In genomic region chr10:102502029-102502336, GRCh38 we compare ENCODE assay signal across 8 cellular contexts. TPM values are rescaled to one million over a fixed set of nuclear protein-coding genes. Genes with fewer than 3 reads are reported as not detected.
A peak's percentile ranks its signal among the peaks of the same experiment; 100 is the strongest.
DNase-seq lines count a peak whose midpoint lies in the region; ATAC-seq, FAIRE-seq and TF ChIP-seq lines count a peak whose summit lies in the region.

No MANE protein-coding gene starts in this region.

- peaks cover 7% of the 10 kb centered on the region for H3K4me1 ChIP-seq in astrocyte (ENCODE audit: insufficient read depth, low read length)
- H3K4me1 ChIP-seq in right cardiac atrium (ENCODE audit: control insufficient read depth, insufficient read depth, low read length): peaks cover 6% of the 10 kb centered on the region
- peaks cover 50% of the 10 kb centered on the region for H3K4me1 ChIP-seq in psoas muscle

- peak overlapping the region; percentile 100 for H3K4me2 ChIP-seq in astrocyte (ENCODE audit: low read length)

- peaks cover 72% of the 10 kb centered on the region for H3K79me2 ChIP-seq in astrocyte (ENCODE audit: insufficient read depth, low read length)

- under 1% methylated on average over 19 of the region's 19 CpGs for WGBS in right cardiac atrium
- WGBS in psoas muscle, 3 donors: 0 to 1% (median 0%) methylated on average over 19 of the region's 19 CpGs

- no peak overlapping the region for H3K27ac Mint-ChIP-seq in T-helper 17 cell
- H3K27ac Mint-ChIP-seq in astrocyte (ENCODE audit: unreplicated experiment): no peak overlapping the region

- TF ChIP-seq CTCF in astrocyte (IDR thresholded peaks at IDR 0.05; ENCODE audit: insufficient read depth, low read depth, low read length): no peak
- TF ChIP-seq CTCF in psoas muscle (IDR thresholded peaks at IDR 0.05): no peak

- peak overlapping the region; percentile 97 for H3K4me3 ChIP-seq in astrocyte (ENCODE audit: insufficient read depth, low read depth, low read length)
- peak overlapping the region; percentile 82 for H3K4me3 ChIP-seq in right cardiac atrium (ENCODE audit: low read length)
- peak overlapping the region; percentile 94 for H3K4me3 ChIP-seq in psoas muscle

- H3K9me3 ChIP-seq in T-helper 17 cell (ENCODE audit: control insufficient read depth, low read length, poor library complexity, severe bottlenecking) (no peaks in the 10 kb centered on the region), astrocyte (ENCODE audit: insufficient read depth, low read depth, low read length) (no peaks in the 10 kb centered on the region), right cardiac atrium (ENCODE audit: control insufficient read depth, low read length) (no peaks in the 10 kb centered on the region), psoas muscle (no peaks in the 10 kb centered on the region)

- peak; percentile 69 for ATAC-seq in GM18499 (IDR thresholded peaks at IDR 0.05; ENCODE audit: insufficient read depth, unreplicated experiment)
- peak; percentile 68 for ATAC-seq in HG02938 (IDR thresholded peaks at IDR 0.05; ENCODE audit: unreplicated experiment)
- peak; percentile 77 for ATAC-seq in T-helper 17 cell
- ATAC-seq in right cardiac atrium: peak; percentile 91
- ATAC-seq in psoas muscle: peak; percentile 82 to 84 (median 82)

- H3K36me3 ChIP-seq in astrocyte (ENCODE audit: insufficient read depth, low read length) (no peaks in the 10 kb centered on the region), psoas muscle (ENCODE audit: insufficient read depth in 1 of 2, low read depth in 1 of 2) (no peaks in the 10 kb centered on the region)

- peaks cover 70% of the 10 kb centered on the region for H4K20me1 ChIP-seq in astrocyte (ENCODE audit: insufficient read depth, low read length)

- no peaks in the 10 kb centered on the region for H3K9me3 Mint-ChIP-seq in astrocyte (ENCODE audit: unreplicated experiment)

- peak overlapping the region; percentile 89 for H3K27ac ChIP-seq in astrocyte (ENCODE audit: low read depth, low read length)
- peak overlapping the region; percentile 83 for H3K27ac ChIP-seq in right cardiac atrium (ENCODE audit: low read length)
- H3K27ac ChIP-seq in psoas muscle: peak overlapping the region; percentile 97

- no peaks in the 10 kb centered on the region for H3K27me3 ChIP-seq in astrocyte (ENCODE audit: insufficient read depth, low read length)
- no peaks in the 10 kb centered on the region for H3K27me3 ChIP-seq in right cardiac atrium (ENCODE audit: control insufficient read depth, insufficient read depth)
- no peaks in the 10 kb centered on the region for H3K27me3 ChIP-seq in psoas muscle (ENCODE audit: insufficient read depth in 3 of 3, low read length in 2 of 3)

- H3K4me3 Mint-ChIP-seq in T-helper 17 cell (no peak overlapping the region), astrocyte (ENCODE audit: unreplicated experiment) (no peak overlapping the region)

- H3K9ac ChIP-seq in astrocyte (ENCODE audit: low read length): peak overlapping the region; percentile 98

- H3K27me3 Mint-ChIP-seq in T-helper 17 cell (no peaks in the 10 kb centered on the region), astrocyte (ENCODE audit: low read depth, unreplicated experiment) (no peaks in the 10 kb centered on the region)

- peak overlapping the region; percentile 90 for H2AFZ ChIP-seq in astrocyte (ENCODE audit: low read depth, low read length)

- intact Hi-C loops in right cardiac atrium (cut with DNase I): loop anchor here in 1 of 4 donors (5.0 kb wide), 1 partner anchor 80 kb away; no protein-coding TSS in a partner anchor
- intact Hi-C loops in psoas muscle (cut with DNase I): loop anchor here in 1 of 2 donors (5.0 kb wide), 1 partner anchor 350 kb away; the partner anchor contains the start of gene NOLC1

- H3K4me1 Mint-ChIP-seq in T-helper 17 cell (peaks cover 30% of the 10 kb centered on the region), astrocyte (ENCODE audit: low read depth, unreplicated experiment) (peaks cover 7% of the 10 kb centered on the region)

- FAIRE-seq in astrocyte (lab: Jason Lieb, UNC) (peak; percentile 32), urothelium cell line (lab: Jason Lieb, UNC) (no peak)

- peak; percentile 95 for DNase-seq in NCI-H1694 treated with DMSO at 0.1 percent for 48 hours (lab: John Stamatoyannopoulos, UW)
- DNase-seq in T-helper 17 cell: peak; percentile 92 to 98 (median 97)
- peak; percentile 98 for DNase-seq in astrocyte (ENCODE audit: low read depth)
- DNase-seq in right cardiac atrium: peak; percentile 99 to 100 (median 100)
- peak; percentile 100 for DNase-seq in psoas muscle
- DNase-seq in urothelium cell line (ENCODE audit: low spot score): peak; percentile 99

- H3K36me3 Mint-ChIP-seq in T-helper 17 cell (ENCODE audit: low read depth) (no peaks in the 10 kb centered on the region), astrocyte (ENCODE audit: low read depth, unreplicated experiment) (no peaks in the 10 kb centered on the region)

RNA-seq across cellular contexts. Expression of gene ACTR1A, which starts 0.5 kb away (rescaled TPM):
- 10 to 100 TPM; 57.5 to 58.0 TPM for total RNA-seq in T-helper 17 cell
- 145 and 155 TPM in 2 replicates for total RNA-seq in astrocyte
- 100 to 1,000 TPM; 100 to 108 (median 107) TPM for total RNA-seq in right cardiac atrium
- 106 TPM for polyA plus RNA-seq in right cardiac atrium
- 100 to 1,000 TPM; 119 to 188 (median 148) TPM for total RNA-seq in psoas muscle
- 100 to 1,000 TPM in 2 of 3 donors, 10 to 100 TPM in 1; 76.2 to 181 (median 101) TPM for polyA plus RNA-seq in psoas muscle

RNA-seq across cellular contexts. Expression of gene SUFU, which starts 1.8 kb away (rescaled TPM):
- 10 to 100 TPM; 14.4 to 16.4 TPM for total RNA-seq in T-helper 17 cell
- 25.8 and 26.2 TPM in 2 replicates for total RNA-seq in astrocyte
- 10 to 100 TPM in 3 of 4 donors, 1 to 10 TPM in 1; 7.7 to 11.8 (median 11.4) TPM for total RNA-seq in right cardiac atrium
- 6.7 TPM for polyA plus RNA-seq in right cardiac atrium
- 1 to 10 TPM; 4.8 to 6.8 (median 5.5) TPM for total RNA-seq in psoas muscle
- 1 to 10 TPM; 2.1 to 6.3 (median 2.2) TPM for polyA plus RNA-seq in psoas muscle

RNA-seq across cellular contexts. Expression of gene C10orf95, which starts 50.6 kb away (rescaled TPM):
- total RNA-seq in T-helper 17 cell: under 1 TPM in 1 of 2 donors, not detected in 1; 0.50 TPM
- 0.19 and 0.20 TPM in 2 replicates for total RNA-seq in astrocyte
- total RNA-seq in right cardiac atrium: not detected
- polyA plus RNA-seq in right cardiac atrium: 0.09 TPM
- total RNA-seq in psoas muscle: not detected
- polyA plus RNA-seq in psoas muscle: under 1 TPM in 1 of 3 donors, not detected in 2; 0.01 TPM

Comparison
In these comparisons a context has a peak if more than half of its experiments do, and no peak if none do; other contexts are left out.
1. Peak in every context shown above with its lines: DNase-seq, ATAC-seq, H3K4me3 ChIP-seq and H3K27ac ChIP-seq.